Comparison of ENCODE assay signal across 1 cellular context in the genomic region with DNA sequence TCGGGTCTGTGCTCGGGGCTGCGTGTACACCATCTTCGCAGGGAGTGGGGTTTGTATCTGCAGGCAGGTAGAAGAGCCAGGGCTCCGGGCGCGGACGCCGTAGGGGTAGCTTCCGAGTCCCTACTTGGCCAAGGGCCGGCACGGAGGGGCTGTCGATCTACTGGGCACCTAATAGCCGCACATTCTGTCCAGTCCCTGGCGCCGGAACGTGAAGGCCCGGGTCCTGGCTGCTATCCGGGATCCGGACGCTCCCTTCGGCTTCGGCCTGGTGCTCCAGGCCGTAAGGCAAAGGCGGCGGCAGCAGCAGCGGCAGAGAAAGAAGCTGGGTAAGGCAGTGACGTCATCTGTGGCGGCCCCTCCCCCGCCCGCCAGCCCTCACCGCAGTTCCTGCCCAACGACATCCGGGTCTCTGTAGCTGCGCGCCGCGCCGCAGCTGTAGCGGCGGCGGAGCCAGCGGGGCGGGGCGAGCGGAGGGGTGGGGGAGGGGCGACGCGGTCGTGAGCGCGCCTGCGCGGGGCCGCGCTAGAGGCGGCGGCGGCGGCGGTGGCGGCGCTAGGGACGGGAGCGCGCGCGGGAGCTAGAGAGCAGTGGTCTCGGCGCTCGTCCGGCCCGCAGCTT.
TF ChIP-seq lines count a peak whose summit lies in the region.

A gene (plus strand): TSS at position 525 of the 618 bp plus-strand sequence. CDS start 33,483 bp downstream, outside the sequence.

TF ChIP-seq in HepG2, 621 proteins besides CTCF, POLR2A, EP300 and RAD21 (continued from another document and continues in another):
- TF ChIP-seq, protein P1, sequence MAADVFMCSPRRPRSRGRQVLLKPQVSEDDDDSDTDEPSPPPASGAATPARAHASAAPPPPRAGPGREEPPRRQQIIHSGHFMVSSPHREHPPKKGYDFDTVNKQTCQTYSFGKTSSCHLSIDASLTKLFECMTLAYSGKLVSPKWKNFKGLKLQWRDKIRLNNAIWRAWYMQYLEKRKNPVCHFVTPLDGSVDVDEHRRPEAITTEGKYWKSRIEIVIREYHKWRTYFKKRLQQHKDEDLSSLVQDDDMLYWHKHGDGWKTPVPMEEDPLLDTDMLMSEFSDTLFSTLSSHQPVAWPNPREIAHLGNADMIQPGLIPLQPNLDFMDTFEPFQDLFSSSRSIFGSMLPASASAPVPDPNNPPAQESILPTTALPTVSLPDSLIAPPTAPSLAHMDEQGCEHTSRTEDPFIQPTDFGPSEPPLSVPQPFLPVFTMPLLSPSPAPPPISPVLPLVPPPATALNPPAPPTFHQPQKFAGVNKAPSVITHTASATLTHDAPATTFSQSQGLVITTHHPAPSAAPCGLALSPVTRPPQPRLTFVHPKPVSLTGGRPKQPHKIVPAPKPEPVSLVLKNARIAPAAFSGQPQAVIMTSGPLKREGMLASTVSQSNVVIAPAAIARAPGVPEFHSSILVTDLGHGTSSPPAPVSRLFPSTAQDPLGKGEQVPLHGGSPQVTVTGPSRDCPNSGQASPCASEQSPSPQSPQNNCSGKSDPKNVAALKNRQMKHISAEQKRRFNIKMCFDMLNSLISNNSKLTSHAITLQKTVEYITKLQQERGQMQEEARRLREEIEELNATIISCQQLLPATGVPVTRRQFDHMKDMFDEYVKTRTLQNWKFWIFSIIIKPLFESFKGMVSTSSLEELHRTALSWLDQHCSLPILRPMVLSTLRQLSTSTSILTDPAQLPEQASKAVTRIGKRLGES (CRISPR knock-in tag; IDR thresholded peaks at IDR 0.05; ENCODE audit: borderline replicate concordance): no peak
- TF ChIP-seq ZKSCAN8 (CRISPR knock-in tag; IDR thresholded peaks at IDR 0.05; ENCODE audit: borderline replicate concordance) (no peak), ZNF841 (CRISPR knock-in tag; IDR thresholded peaks at IDR 0.05; ENCODE audit: borderline replicate concordance) (no peak), CBX5 (CRISPR knock-in tag; IDR thresholded peaks at IDR 0.05; ENCODE audit: borderline replicate concordance) (0 out of 2 replicates have a peak, but pooled peaks have one; percentile 62), ZFP36L2 (CRISPR knock-in tag; IDR thresholded peaks at IDR 0.05) (no peak), ZNF468 (CRISPR knock-in tag; IDR thresholded peaks at IDR 0.05) (no peak), GLI4 (CRISPR knock-in tag; IDR thresholded peaks at IDR 0.05; ENCODE audit: borderline replicate concordance) (peak; percentile 67; the same call in 1 of the 2 replicates), HMG20A (CRISPR knock-in tag; IDR thresholded peaks at IDR 0.05; ENCODE audit: borderline replicate concordance) (no peak), ARNT (IDR thresholded peaks at IDR 0.05) (no peak), TBP (CRISPR knock-in tag; IDR thresholded peaks at IDR 0.05) (no peak), MAFK (conservative IDR thresholded peaks at IDR 0.05 in 1 of 2, IDR thresholded peaks at IDR 0.05 in 1 of 2; ENCODE audit: low read length in 2 of 2) (no peak), NCOA2 (CRISPR knock-in tag; IDR thresholded peaks at IDR 0.05) (0 out of 2 replicates have a peak, but pooled peaks have one; percentile 24), HOXD1 (CRISPR knock-in tag; IDR thresholded peaks at IDR 0.05) (no peak), ATAD3A (CRISPR knock-in tag; IDR thresholded peaks at IDR 0.05) (no peak), FOSL2 (CRISPR knock-in tag; IDR thresholded peaks at IDR 0.05) (peak; percentile 75), PHF5A (CRISPR knock-in tag; IDR thresholded peaks at IDR 0.05; ENCODE audit: low read depth, unreplicated experiment) (no peak), ATM (IDR thresholded peaks at IDR 0.05; ENCODE audit: borderline replicate concordance) (no peak), NR2F2 (IDR thresholded peaks at IDR 0.05; ENCODE audit: borderline replicate concordance, low read depth) (no peak; the same call in 1 of the 2 replicates), ETV5 (CRISPR knock-in tag; IDR thresholded peaks at IDR 0.05; ENCODE audit: borderline replicate concordance) (peak; percentile 36; the same call in 1 of the 2 replicates), NFKBIZ (CRISPR knock-in tag; IDR thresholded peaks at IDR 0.05) (no peak), CENPT (CRISPR knock-in tag; IDR thresholded peaks at IDR 0.05; ENCODE audit: low read depth) (no peak), PHF21A (CRISPR knock-in tag; IDR thresholded peaks at IDR 0.05) (no peak), MAFF (IDR thresholded peaks at IDR 0.05; ENCODE audit: low read depth, low read length) (no peak), ZNF781 (CRISPR knock-in tag; IDR thresholded peaks at IDR 0.05; ENCODE audit: borderline replicate concordance, not compliant biosample characterization) (no peak), HNRNPUL1 (IDR thresholded peaks at IDR 0.05; ENCODE audit: low read depth, low read length) (no peak), ZNF775 (CRISPR knock-in tag; IDR thresholded peaks at IDR 0.05; ENCODE audit: borderline replicate concordance) (no peak), ZNF792 (CRISPR knock-in tag; IDR thresholded peaks at IDR 0.05) (0 out of 2 replicates have a peak, but pooled peaks have one; percentile 11), HOXA3 (CRISPR knock-in tag; IDR thresholded peaks at IDR 0.05) (peak; percentile 83), CBX2 (IDR thresholded peaks at IDR 0.05; ENCODE audit: low read depth, low read length) (no peak), CBX2 (CRISPR knock-in tag; IDR thresholded peaks at IDR 0.05; ENCODE audit: low read depth) (no peak), ATRX (CRISPR knock-in tag; IDR thresholded peaks at IDR 0.05; ENCODE audit: borderline replicate concordance) (no peak), ZNF232 (CRISPR knock-in tag; IDR thresholded peaks at IDR 0.05; ENCODE audit: borderline replicate concordance) (no peak; the same call in 1 of the 2 replicates), ZNF564 (CRISPR knock-in tag; IDR thresholded peaks at IDR 0.05) (no peak; the same call in 1 of the 2 replicates), NFIB (CRISPR knock-in tag; IDR thresholded peaks at IDR 0.05; ENCODE audit: borderline replicate concordance) (no peak), ZC3H13 (CRISPR knock-in tag; IDR thresholded peaks at IDR 0.05) (0 out of 2 replicates have a peak, but pooled peaks have one; percentile 62), ZNF878 (CRISPR knock-in tag; IDR thresholded peaks at IDR 0.05) (no peak), ZNF260 (CRISPR knock-in tag; IDR thresholded peaks at IDR 0.05; ENCODE audit: borderline replicate concordance, low read depth) (no peak), ZNF138 (CRISPR knock-in tag; IDR thresholded peaks at IDR 0.05; ENCODE audit: low read depth) (no peak)
- TF ChIP-seq, protein P2, sequence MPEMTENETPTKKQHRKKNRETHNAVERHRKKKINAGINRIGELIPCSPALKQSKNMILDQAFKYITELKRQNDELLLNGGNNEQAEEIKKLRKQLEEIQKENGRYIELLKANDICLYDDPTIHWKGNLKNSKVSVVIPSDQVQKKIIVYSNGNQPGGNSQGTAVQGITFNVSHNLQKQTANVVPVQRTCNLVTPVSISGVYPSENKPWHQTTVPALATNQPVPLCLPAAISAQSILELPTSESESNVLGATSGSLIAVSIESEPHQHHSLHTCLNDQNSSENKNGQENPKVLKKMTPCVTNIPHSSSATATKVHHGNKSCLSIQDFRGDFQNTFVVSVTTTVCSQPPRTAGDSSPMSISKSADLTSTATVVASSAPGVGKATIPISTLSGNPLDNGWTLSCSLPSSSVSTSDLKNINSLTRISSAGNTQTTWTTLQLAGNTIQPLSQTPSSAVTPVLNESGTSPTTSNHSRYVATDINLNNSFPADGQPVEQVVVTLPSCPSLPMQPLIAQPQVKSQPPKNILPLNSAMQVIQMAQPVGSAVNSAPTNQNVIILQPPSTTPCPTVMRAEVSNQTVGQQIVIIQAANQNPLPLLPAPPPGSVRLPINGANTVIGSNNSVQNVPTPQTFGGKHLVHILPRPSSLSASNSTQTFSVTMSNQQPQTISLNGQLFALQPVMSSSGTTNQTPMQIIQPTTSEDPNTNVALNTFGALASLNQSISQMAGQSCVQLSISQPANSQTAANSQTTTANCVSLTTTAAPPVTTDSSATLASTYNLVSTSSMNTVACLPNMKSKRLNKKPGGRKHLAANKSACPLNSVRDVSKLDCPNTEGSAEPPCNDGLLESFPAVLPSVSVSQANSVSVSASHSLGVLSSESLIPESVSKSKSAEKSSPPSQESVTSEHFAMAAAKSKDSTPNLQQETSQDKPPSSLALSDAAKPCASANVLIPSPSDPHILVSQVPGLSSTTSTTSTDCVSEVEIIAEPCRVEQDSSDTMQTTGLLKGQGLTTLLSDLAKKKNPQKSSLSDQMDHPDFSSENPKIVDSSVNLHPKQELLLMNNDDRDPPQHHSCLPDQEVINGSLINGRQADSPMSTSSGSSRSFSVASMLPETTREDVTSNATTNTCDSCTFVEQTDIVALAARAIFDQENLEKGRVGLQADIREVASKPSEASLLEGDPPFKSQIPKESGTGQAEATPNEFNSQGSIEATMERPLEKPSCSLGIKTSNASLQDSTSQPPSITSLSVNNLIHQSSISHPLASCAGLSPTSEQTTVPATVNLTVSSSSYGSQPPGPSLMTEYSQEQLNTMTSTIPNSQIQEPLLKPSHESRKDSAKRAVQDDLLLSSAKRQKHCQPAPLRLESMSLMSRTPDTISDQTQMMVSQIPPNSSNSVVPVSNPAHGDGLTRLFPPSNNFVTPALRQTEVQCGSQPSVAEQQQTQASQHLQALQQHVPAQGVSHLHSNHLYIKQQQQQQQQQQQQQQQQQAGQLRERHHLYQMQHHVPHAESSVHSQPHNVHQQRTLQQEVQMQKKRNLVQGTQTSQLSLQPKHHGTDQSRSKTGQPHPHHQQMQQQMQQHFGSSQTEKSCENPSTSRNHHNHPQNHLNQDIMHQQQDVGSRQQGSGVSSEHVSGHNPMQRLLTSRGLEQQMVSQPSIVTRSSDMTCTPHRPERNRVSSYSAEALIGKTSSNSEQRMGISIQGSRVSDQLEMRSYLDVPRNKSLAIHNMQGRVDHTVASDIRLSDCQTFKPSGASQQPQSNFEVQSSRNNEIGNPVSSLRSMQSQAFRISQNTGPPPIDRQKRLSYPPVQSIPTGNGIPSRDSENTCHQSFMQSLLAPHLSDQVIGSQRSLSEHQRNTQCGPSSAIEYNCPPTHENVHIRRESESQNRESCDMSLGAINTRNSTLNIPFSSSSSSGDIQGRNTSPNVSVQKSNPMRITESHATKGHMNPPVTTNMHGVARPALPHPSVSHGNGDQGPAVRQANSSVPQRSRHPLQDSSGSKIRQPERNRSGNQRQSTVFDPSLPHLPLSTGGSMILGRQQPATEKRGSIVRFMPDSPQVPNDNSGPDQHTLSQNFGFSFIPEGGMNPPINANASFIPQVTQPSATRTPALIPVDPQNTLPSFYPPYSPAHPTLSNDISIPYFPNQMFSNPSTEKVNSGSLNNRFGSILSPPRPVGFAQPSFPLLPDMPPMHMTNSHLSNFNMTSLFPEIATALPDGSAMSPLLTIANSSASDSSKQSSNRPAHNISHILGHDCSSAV (CRISPR knock-in tag; IDR thresholded peaks at IDR 0.05; ENCODE audit: borderline replicate concordance): no peak
- TF ChIP-seq, protein P3, sequence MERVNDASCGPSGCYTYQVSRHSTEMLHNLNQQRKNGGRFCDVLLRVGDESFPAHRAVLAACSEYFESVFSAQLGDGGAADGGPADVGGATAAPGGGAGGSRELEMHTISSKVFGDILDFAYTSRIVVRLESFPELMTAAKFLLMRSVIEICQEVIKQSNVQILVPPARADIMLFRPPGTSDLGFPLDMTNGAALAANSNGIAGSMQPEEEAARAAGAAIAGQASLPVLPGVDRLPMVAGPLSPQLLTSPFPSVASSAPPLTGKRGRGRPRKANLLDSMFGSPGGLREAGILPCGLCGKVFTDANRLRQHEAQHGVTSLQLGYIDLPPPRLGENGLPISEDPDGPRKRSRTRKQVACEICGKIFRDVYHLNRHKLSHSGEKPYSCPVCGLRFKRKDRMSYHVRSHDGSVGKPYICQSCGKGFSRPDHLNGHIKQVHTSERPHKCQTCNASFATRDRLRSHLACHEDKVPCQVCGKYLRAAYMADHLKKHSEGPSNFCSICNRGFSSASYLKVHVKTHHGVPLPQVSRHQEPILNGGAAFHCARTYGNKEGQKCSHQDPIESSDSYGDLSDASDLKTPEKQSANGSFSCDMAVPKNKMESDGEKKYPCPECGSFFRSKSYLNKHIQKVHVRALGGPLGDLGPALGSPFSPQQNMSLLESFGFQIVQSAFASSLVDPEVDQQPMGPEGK (CRISPR knock-in tag; IDR thresholded peaks at IDR 0.05): peak; percentile 39
- TF ChIP-seq, protein P4, sequence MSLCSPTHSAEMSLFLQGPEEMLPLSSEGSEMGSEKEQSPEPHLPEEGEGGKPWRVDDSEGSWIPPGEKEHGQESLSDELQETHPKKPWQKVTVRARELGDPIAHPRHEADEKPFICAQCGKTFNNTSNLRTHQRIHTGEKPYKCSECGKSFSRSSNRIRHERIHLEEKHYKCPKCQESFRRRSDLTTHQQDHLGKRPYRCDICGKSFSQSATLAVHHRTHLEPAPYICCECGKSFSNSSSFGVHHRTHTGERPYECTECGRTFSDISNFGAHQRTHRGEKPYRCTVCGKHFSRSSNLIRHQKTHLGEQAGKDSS (CRISPR knock-in tag; IDR thresholded peaks at IDR 0.05; ENCODE audit: borderline replicate concordance, low read depth): no peak
- TF ChIP-seq, protein P5, sequence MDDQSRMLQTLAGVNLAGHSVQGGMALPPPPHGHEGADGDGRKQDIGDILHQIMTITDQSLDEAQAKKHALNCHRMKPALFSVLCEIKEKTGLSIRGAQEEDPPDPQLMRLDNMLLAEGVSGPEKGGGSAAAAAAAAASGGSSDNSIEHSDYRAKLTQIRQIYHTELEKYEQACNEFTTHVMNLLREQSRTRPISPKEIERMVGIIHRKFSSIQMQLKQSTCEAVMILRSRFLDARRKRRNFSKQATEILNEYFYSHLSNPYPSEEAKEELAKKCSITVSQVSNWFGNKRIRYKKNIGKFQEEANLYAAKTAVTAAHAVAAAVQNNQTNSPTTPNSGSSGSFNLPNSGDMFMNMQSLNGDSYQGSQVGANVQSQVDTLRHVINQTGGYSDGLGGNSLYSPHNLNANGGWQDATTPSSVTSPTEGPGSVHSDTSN (CRISPR knock-in tag; IDR thresholded peaks at IDR 0.05; ENCODE audit: borderline replicate concordance): no peak
- TF ChIP-seq, protein P6, sequence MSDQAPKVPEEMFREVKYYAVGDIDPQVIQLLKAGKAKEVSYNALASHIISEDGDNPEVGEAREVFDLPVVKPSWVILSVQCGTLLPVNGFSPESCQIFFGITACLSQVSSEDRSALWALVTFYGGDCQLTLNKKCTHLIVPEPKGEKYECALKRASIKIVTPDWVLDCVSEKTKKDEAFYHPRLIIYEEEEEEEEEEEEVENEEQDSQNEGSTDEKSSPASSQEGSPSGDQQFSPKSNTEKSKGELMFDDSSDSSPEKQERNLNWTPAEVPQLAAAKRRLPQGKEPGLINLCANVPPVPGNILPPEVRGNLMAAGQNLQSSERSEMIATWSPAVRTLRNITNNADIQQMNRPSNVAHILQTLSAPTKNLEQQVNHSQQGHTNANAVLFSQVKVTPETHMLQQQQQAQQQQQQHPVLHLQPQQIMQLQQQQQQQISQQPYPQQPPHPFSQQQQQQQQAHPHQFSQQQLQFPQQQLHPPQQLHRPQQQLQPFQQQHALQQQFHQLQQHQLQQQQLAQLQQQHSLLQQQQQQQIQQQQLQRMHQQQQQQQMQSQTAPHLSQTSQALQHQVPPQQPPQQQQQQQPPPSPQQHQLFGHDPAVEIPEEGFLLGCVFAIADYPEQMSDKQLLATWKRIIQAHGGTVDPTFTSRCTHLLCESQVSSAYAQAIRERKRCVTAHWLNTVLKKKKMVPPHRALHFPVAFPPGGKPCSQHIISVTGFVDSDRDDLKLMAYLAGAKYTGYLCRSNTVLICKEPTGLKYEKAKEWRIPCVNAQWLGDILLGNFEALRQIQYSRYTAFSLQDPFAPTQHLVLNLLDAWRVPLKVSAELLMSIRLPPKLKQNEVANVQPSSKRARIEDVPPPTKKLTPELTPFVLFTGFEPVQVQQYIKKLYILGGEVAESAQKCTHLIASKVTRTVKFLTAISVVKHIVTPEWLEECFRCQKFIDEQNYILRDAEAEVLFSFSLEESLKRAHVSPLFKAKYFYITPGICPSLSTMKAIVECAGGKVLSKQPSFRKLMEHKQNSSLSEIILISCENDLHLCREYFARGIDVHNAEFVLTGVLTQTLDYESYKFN (CRISPR knock-in tag; conservative IDR thresholded peaks at IDR 0.05): peak; percentile 55
